Comparison of ENCODE assay signal across 8 cellular contexts in genomic region chr3:81302045-81302444, GRCh38.
DNase-seq lines count a peak whose midpoint lies in the region; ATAC-seq, FAIRE-seq and TF ChIP-seq lines count a peak whose summit lies in the region.

No MANE protein-coding gene starts in this region.

- DNase-seq in AML-193 (lab: John Stamatoyannopoulos, UW) (peak; percentile 24 to 50), GM12891 (ENCODE audit: insufficient read length, low spot score) (peak; percentile 6), NCI-H1048 (lab: John Stamatoyannopoulos, UW) (peak; percentile 16), left ventricle myocardium inferior (no peak), smooth muscle cell of the brain vasculature (ENCODE audit: low read depth, low spot score) (peak; percentile 24), ureter (ENCODE audit: low spot score) (no peak)
- peak; percentile 16 for DNase-seq in activated CD4-positive, alpha-beta memory T cell treated with anti-CD3 and anti-CD28 coated beads, Interleukin-2, amount 10 ng/mL, durations not matched to agents 7 days and 5 days

- H3K4me1 ChIP-seq in left ventricle myocardium inferior, result no peaks in the 10 kb centered on the region

- intact Hi-C loops in left ventricle myocardium inferior (cut with micrococcal nuclease), result no loop called here

- H3K27me3 ChIP-seq in left ventricle myocardium inferior (ENCODE audit: low read depth), result no peaks in the 10 kb centered on the region

- POLR2A ChIA-PET in activated CD4-positive, alpha-beta memory T cell treated with anti-CD3 and anti-CD28 coated beads, Interleukin-2, amount 10 ng/mL, durations not matched to agents 7 days and 5 days (lab: Charles Lee), result no interaction called here

- H3K9me3 Mint-ChIP-seq in activated CD4-positive, alpha-beta memory T cell treated with anti-CD3 and anti-CD28 coated beads, Interleukin-2, amount 10 ng/mL, durations not matched to agents 7 days and 5 days, result no peaks in the 10 kb centered on the region

- no peak overlapping the region for H3K4me3 Mint-ChIP-seq in activated CD4-positive, alpha-beta memory T cell treated with anti-CD3 and anti-CD28 coated beads, Interleukin-2, amount 10 ng/mL, durations not matched to agents 7 days and 5 days

- no peaks in the 10 kb centered on the region for H3K27me3 Mint-ChIP-seq in activated CD4-positive, alpha-beta memory T cell treated with anti-CD3 and anti-CD28 coated beads, Interleukin-2, amount 10 ng/mL, durations not matched to agents 7 days and 5 days

- ATAC-seq in HG02642 (IDR thresholded peaks at IDR 0.05; ENCODE audit: poor library complexity, unreplicated experiment), result peak; percentile 85

- TF ChIP-seq POLR2A in GM12891 (IDR thresholded peaks at IDR 0.05; ENCODE audit: low read depth, low read length), result no peak

- H3K4me1 Mint-ChIP-seq in activated CD4-positive, alpha-beta memory T cell treated with anti-CD3 and anti-CD28 coated beads, Interleukin-2, amount 10 ng/mL, durations not matched to agents 7 days and 5 days, result no peaks in the 10 kb centered on the region

- FAIRE-seq in GM12891 (lab: Jason Lieb, UNC), result peak; percentile 23

- no peaks in the 10 kb centered on the region for H3K36me3 Mint-ChIP-seq in activated CD4-positive, alpha-beta memory T cell treated with anti-CD3 and anti-CD28 coated beads, Interleukin-2, amount 10 ng/mL, durations not matched to agents 7 days and 5 days (ENCODE audit: low read depth)

- H3K4me3 ChIP-seq in left ventricle myocardium inferior, result no peak overlapping the region

- H3K9me3 ChIP-seq in left ventricle myocardium inferior (replicated peaks), result no peaks in the 10 kb centered on the region

- peak; percentile 73 for TF ChIP-seq CTCF in left ventricle myocardium inferior (IDR thresholded peaks at IDR 0.05; ENCODE audit: borderline replicate concordance)

- no peak overlapping the region for H3K27ac ChIP-seq in left ventricle myocardium inferior (replicated peaks)

- H3K36me3 ChIP-seq in left ventricle myocardium inferior, result no peaks in the 10 kb centered on the region

- CTCF ChIA-PET in activated CD4-positive, alpha-beta memory T cell treated with anti-CD3 and anti-CD28 coated beads, Interleukin-2, amount 10 ng/mL, durations not matched to agents 7 days and 5 days (lab: Charles Lee), result interaction anchor here (0.6 to 0.9 kb wide), 6 partner anchors 13 to 995 kb away, joined by 3 to 5 read pairs (median 3); no protein-coding TSS in a partner anchor

- H3K27ac Mint-ChIP-seq in activated CD4-positive, alpha-beta memory T cell treated with anti-CD3 and anti-CD28 coated beads, Interleukin-2, amount 10 ng/mL, durations not matched to agents 7 days and 5 days, result no peak overlapping the region

TF ChIP-seq in GM12891, 5 proteins besides CTCF, POLR2A, EP300 and RAD21:
- no peak for TF ChIP-seq POLR2AphosphoS5 (IDR thresholded peaks at IDR 0.05; ENCODE audit: low read depth, low read length)
- TF ChIP-seq SPI1 (IDR thresholded peaks at IDR 0.05; ENCODE audit: low read depth, low read length), result no peak
- TF ChIP-seq PAX5 (IDR thresholded peaks at IDR 0.05; ENCODE audit: insufficient read depth, low read length, severe bottlenecking), result no peak
- TF ChIP-seq POU2F2 (IDR thresholded peaks at IDR 0.05; ENCODE audit: low read depth, low read length), result no peak
- no peak for TF ChIP-seq TAF1 (IDR thresholded peaks at IDR 0.05; ENCODE audit: low read depth, low read length)

Comparison
In these comparisons a context has a peak if more than half of its experiments do, and no peak if none do; other contexts are left out.
1. DNase-seq: peak in AML-193 (2 of 2), GM12891 (single experiment), NCI-H1048 (single experiment), activated CD4-positive, alpha-beta memory T cell treated with anti-CD3 and anti-CD28 coated beads, Interleukin-2, amount 10 ng/mL, durations not matched to agents 7 days and 5 days (single experiment) and smooth muscle cell of the brain vasculature (single experiment); none in left ventricle myocardium inferior (single experiment) and ureter (single experiment).